ENCODE assay signal across 6 cellular contexts in genomic region chr3:50627407-50628051, GRCh38. TPM values are rescaled to one million over a fixed set of nuclear protein-coding genes. Genes with fewer than 3 reads are reported as not detected.
A peak's percentile ranks its signal among the peaks of the same experiment; 100 is the strongest.
DNase-seq lines count a peak whose midpoint lies in the region; ATAC-seq, FAIRE-seq and TF ChIP-seq lines count a peak whose summit lies in the region.

No MANE protein-coding gene starts in this region.

- peaks cover 16% of the 10 kb centered on the region for H3K4me1 ChIP-seq in HepG2 (ENCODE audit: insufficient read depth, low read length)
- H3K4me1 ChIP-seq in effector memory CD4-positive, alpha-beta T cell (ENCODE audit: control insufficient read depth, insufficient read depth, low read length, poor library complexity, severe bottlenecking) = peaks cover 52% of the 10 kb centered on the region

- DNase-seq in activated CD4-positive, alpha-beta T cell treated with anti-CD3 and anti-CD28 coated beads for 48 hours = peak; percentile 54
- no peak for DNase-seq in activated CD4-positive, alpha-beta T cell treated with anti-CD3 and anti-CD28 coated beads, Interleukin-2, amount 50 U/mL, for 4 hours
- no peak for DNase-seq in activated CD4-positive, alpha-beta T cell treated with anti-CD3 and anti-CD28 coated beads, Interleukin-2, amount 10 ng/mL, durations not matched to agents 7 days and 5 days
- DNase-seq in HepG2 (ENCODE audit: low spot score) = no peak
- DNase-seq in effector memory CD4-positive, alpha-beta T cell = no peak
- no peak for DNase-seq in stimulated activated naive CD4-positive, alpha-beta T cell treated with Interleukin-2 at 50 U/mL for 16 hours (lab: John Stamatoyannopoulos, UW)

- WGBS in HepG2 (ENCODE audit: low lambda C conversion rate) = 70% methylated on average over 4 of the region's 6 CpGs

- no peak overlapping the region for H3K27ac ChIP-seq in HepG2 (ENCODE audit: extremely low read length, insufficient read depth, low read length)
- no peak overlapping the region for H3K27ac ChIP-seq in effector memory CD4-positive, alpha-beta T cell (ENCODE audit: insufficient read depth, low read length, poor library complexity, severe bottlenecking)

- intact Hi-C loops in HepG2 (cut with micrococcal nuclease; ENCODE audit: unreplicated experiment) = no loop called here

- TF ChIP-seq CTCF in HepG2 (CRISPR knock-in tag; IDR thresholded peaks at IDR 0.05) = peak; percentile 49

- H3K4me3 ChIP-seq in HepG2 (replicated peaks in 1 of 3; ENCODE audit: insufficient read depth in 1 of 3, low read depth in 2 of 3, low read length in 3 of 3) = no peak overlapping the region
- no peak overlapping the region for H3K4me3 ChIP-seq in effector memory CD4-positive, alpha-beta T cell (ENCODE audit: insufficient read depth, low read depth, low read length, poor library complexity, severe bottlenecking)

- H3K27me3 ChIP-seq in HepG2 (ENCODE audit: control insufficient read depth in 1 of 2, insufficient read depth in 2 of 2, low read length in 2 of 2) = no peaks in the 10 kb centered on the region
- H3K27me3 ChIP-seq in effector memory CD4-positive, alpha-beta T cell (replicated peaks; ENCODE audit: control insufficient read depth, insufficient read depth, low read length, poor library complexity, severe bottlenecking) = no peaks in the 10 kb centered on the region

- no peaks in the 10 kb centered on the region for H4K20me1 ChIP-seq in HepG2 (ENCODE audit: insufficient read depth, low read length)

- in situ Hi-C loops in HepG2 (cut with HindIII; ENCODE audit: extremely low pct_ligation_motif_present, low pct_unique_long_range_greater_than_20kb) = no loop called here

- H3K9ac ChIP-seq in HepG2 (ENCODE audit: insufficient read depth, low read depth, low read length) = no peak overlapping the region

- BruUV-seq in HepG2 (replicated peaks; lab: Mats Ljungman, UMichigan) = no TSS peak

- TF ChIP-seq RAD21 in HepG2 (CRISPR knock-in tag; IDR thresholded peaks at IDR 0.05) = no peak

- peaks cover 97% of the 10 kb centered on the region for H3K4me1 Mint-ChIP-seq in activated CD4-positive, alpha-beta T cell treated with anti-CD3 and anti-CD28 coated beads, Interleukin-2, amount 10 ng/mL, durations not matched to agents 7 days and 5 days

- POLR2A ChIA-PET in activated CD4-positive, alpha-beta T cell treated with anti-CD3 and anti-CD28 coated beads, Interleukin-2, amount 10 ng/mL, durations not matched to agents 7 days and 5 days (lab: Charles Lee) = interaction anchor here (0.6 kb wide), 1 partner anchor 29 kb away, joined by 3 read pairs; no protein-coding TSS in a partner anchor
- POLR2A ChIA-PET in HepG2 (lab: Yijun Ruan, JAX) = no interaction called here

- H3K9me3 ChIP-seq in HepG2 (ENCODE audit: low read length) = no peaks in the 10 kb centered on the region
- H3K9me3 ChIP-seq in effector memory CD4-positive, alpha-beta T cell (ENCODE audit: control insufficient read depth, low read length) = no peaks in the 10 kb centered on the region

- ATAC-seq in HepG2 = peak; percentile 64

- no peak overlapping the region for H3K4me2 ChIP-seq in HepG2 (ENCODE audit: low read depth, low read length)

- CTCF ChIA-PET in activated CD4-positive, alpha-beta T cell treated with anti-CD3 and anti-CD28 coated beads, Interleukin-2, amount 10 ng/mL, durations not matched to agents 7 days and 5 days (lab: Charles Lee) = interaction anchor here (0.9 to 5.8 kb wide), 9 partner anchors 8 to 1346 kb away, joined by 3 to 33 read pairs (median 4); partner anchors contain the start of gene ABHD14B
- CTCF ChIA-PET in HepG2 (lab: Yijun Ruan, JAX; ENCODE audit: low intra/inter-chr PET ratio, low total read pairs) = no interaction called here

- H3K36me3 ChIP-seq in HepG2 (replicated peaks in 1 of 2; ENCODE audit: control insufficient read depth in 1 of 2, insufficient read depth in 2 of 2, low read length in 2 of 2) = peaks cover 3 to 15% of the 10 kb centered on the region in 2 experiments; a peak in 2 of 5 replicates
- H3K36me3 ChIP-seq in effector memory CD4-positive, alpha-beta T cell (ENCODE audit: control insufficient read depth, insufficient read depth, low read length) = no peaks in the 10 kb centered on the region

- H3K27ac Mint-ChIP-seq in activated CD4-positive, alpha-beta T cell treated with anti-CD3 and anti-CD28 coated beads, Interleukin-2, amount 10 ng/mL, durations not matched to agents 7 days and 5 days = peak overlapping the region; percentile 9

- H3K9me3 Mint-ChIP-seq in activated CD4-positive, alpha-beta T cell treated with anti-CD3 and anti-CD28 coated beads, Interleukin-2, amount 10 ng/mL, durations not matched to agents 7 days and 5 days = no peaks in the 10 kb centered on the region

- TF ChIP-seq EP300 in HepG2 (IDR thresholded peaks at IDR 0.05; ENCODE audit: low read depth in 2 of 2, low read length in 2 of 2) = no peak
- no peak for TF ChIP-seq EP300 in HepG2 (CRISPR knock-in tag; IDR thresholded peaks at IDR 0.05; ENCODE audit: borderline replicate concordance)

- TF ChIP-seq POLR2A in HepG2 (IDR thresholded peaks at IDR 0.05; ENCODE audit: insufficient read depth in 1 of 2, low read depth in 2 of 2, low read length in 2 of 2) = no peak

- H3K36me3 Mint-ChIP-seq in activated CD4-positive, alpha-beta T cell treated with anti-CD3 and anti-CD28 coated beads, Interleukin-2, amount 10 ng/mL, durations not matched to agents 7 days and 5 days (ENCODE audit: low read depth) = peaks cover 55% of the 10 kb centered on the region

- H3K4me3 Mint-ChIP-seq in activated CD4-positive, alpha-beta T cell treated with anti-CD3 and anti-CD28 coated beads, Interleukin-2, amount 10 ng/mL, durations not matched to agents 7 days and 5 days = no peak overlapping the region

- FAIRE-seq in HepG2 (lab: Jason Lieb, UNC) = no peak

- no peak overlapping the region for H2AFZ ChIP-seq in HepG2 (ENCODE audit: low read length)

- no peaks in the 10 kb centered on the region for H3K79me2 ChIP-seq in HepG2 (ENCODE audit: insufficient read depth, low read length)

- H3K27me3 Mint-ChIP-seq in activated CD4-positive, alpha-beta T cell treated with anti-CD3 and anti-CD28 coated beads, Interleukin-2, amount 10 ng/mL, durations not matched to agents 7 days and 5 days = no peaks in the 10 kb centered on the region

RNA-seq across cellular contexts. Expression of gene MAPKAPK3, which starts 10.6 kb away (rescaled TPM):
- 100 to 1,000 TPM; 135 to 140 TPM for total RNA-seq in activated CD4-positive, alpha-beta T cell treated with anti-CD3 and anti-CD28 coated beads, Interleukin-2, amount 10 ng/mL, durations not matched to agents 7 days and 5 days
- 41.2 and 48.5 TPM in 2 replicates for total RNA-seq in HepG2 (2016; rRNA removed; fragmentation: Illumina TruSeq; extraction: Trizol)
- 18.9 and 21.3 TPM in 2 replicates for total RNA-seq in HepG2 (2016; cell fraction: cytosol; rRNA removed; fragmentation: Illumina TruSeq; extraction: Trizol; ENCODE audit: low read depth)
- 40.5 and 43.9 TPM in 2 replicates for total RNA-seq in HepG2 (2016; cell fraction: insoluble cytoplasmic fraction; rRNA removed; fragmentation: Illumina TruSeq; extraction: Trizol)
- 51.7 and 60.5 TPM in 2 replicates for total RNA-seq in HepG2 (2016; cell fraction: membrane; rRNA removed; fragmentation: Illumina TruSeq; extraction: Trizol)
- 21.2 and 24.7 TPM in 2 replicates for total RNA-seq in HepG2 (2016; cell fraction: nucleus; rRNA removed; fragmentation: Illumina TruSeq; extraction: Trizol)
- 39.9 and 46.2 TPM in 2 replicates for polyA plus RNA-seq in HepG2 (2011; rRNA removed)
- 40.2 and 41.3 TPM in 2 replicates for polyA plus RNA-seq in HepG2 (2011; cell fraction: cytosol; rRNA removed)
- 23.0 and 28.1 TPM in 2 replicates for polyA plus RNA-seq in HepG2 (2011; cell fraction: nucleus; rRNA removed)
- 21.8 and 22.2 TPM in 2 replicates for polyA plus RNA-seq in HepG2 (2012)
- 23.5 and 31.3 TPM in 2 replicates for polyA plus RNA-seq in HepG2 (2016; cell fraction: cytosol; fragmentation: Illumina TruSeq; extraction: Trizol; ENCODE audit: low read depth)
- 53.8 and 56.3 TPM in 2 replicates for polyA plus RNA-seq in HepG2 (2016; cell fraction: insoluble cytoplasmic fraction; fragmentation: Illumina TruSeq; extraction: Trizol; ENCODE audit: low read depth)
- 50.2 and 54.3 TPM in 2 replicates for polyA plus RNA-seq in HepG2 (2016; cell fraction: membrane; fragmentation: Illumina TruSeq; extraction: Trizol; ENCODE audit: low read depth)
- polyA plus RNA-seq in HepG2 (2016; cell fraction: nucleus; fragmentation: Illumina TruSeq; extraction: Trizol; ENCODE audit: insufficient read depth, low read depth) = 31.0 and 31.6 TPM in 2 replicates
- polyA minus RNA-seq in HepG2 (2011; rRNA and poly(A)+ RNA removed; ENCODE audit: low replicate concordance) = 48.5 and 89.7 TPM in 2 replicates
- polyA minus RNA-seq in HepG2 (2011; cell fraction: cytosol; rRNA and poly(A)+ RNA removed) = 15.7 and 16.5 TPM in 2 replicates
- 13.4 and 16.9 TPM in 2 replicates for polyA minus RNA-seq in HepG2 (2011; cell fraction: nucleus; rRNA and poly(A)+ RNA removed)

RNA-seq across cellular contexts. Expression of gene CISH, which starts 16.0 kb away (rescaled TPM):
- total RNA-seq in activated CD4-positive, alpha-beta T cell treated with anti-CD3 and anti-CD28 coated beads, Interleukin-2, amount 10 ng/mL, durations not matched to agents 7 days and 5 days = 100 to 1,000 TPM; 300 to 308 TPM
- 0.73 and 0.91 TPM in 2 replicates for total RNA-seq in HepG2 (2016; rRNA removed; fragmentation: Illumina TruSeq; extraction: Trizol)
- total RNA-seq in HepG2 (2016; cell fraction: cytosol; rRNA removed; fragmentation: Illumina TruSeq; extraction: Trizol; ENCODE audit: low read depth) = 0.20 and 0.44 TPM in 2 replicates
- 0.82 and 1.2 TPM in 2 replicates for total RNA-seq in HepG2 (2016; cell fraction: insoluble cytoplasmic fraction; rRNA removed; fragmentation: Illumina TruSeq; extraction: Trizol)
- 1.2 and 1.4 TPM in 2 replicates for total RNA-seq in HepG2 (2016; cell fraction: membrane; rRNA removed; fragmentation: Illumina TruSeq; extraction: Trizol)
- total RNA-seq in HepG2 (2016; cell fraction: nucleus; rRNA removed; fragmentation: Illumina TruSeq; extraction: Trizol) = 0.81 and 0.85 TPM in 2 replicates
- 1.5 and 2.8 TPM in 2 replicates for polyA plus RNA-seq in HepG2 (2011; rRNA removed)
- polyA plus RNA-seq in HepG2 (2011; cell fraction: cytosol; rRNA removed) = 1.5 and 1.7 TPM in 2 replicates
- 4.4 and 7.4 TPM in 2 replicates for polyA plus RNA-seq in HepG2 (2011; cell fraction: nucleus; rRNA removed)
- 2.1 and 2.9 TPM in 2 replicates for polyA plus RNA-seq in HepG2 (2012)
- 0.21 and 0.27 TPM in 2 replicates for polyA plus RNA-seq in HepG2 (2016; cell fraction: cytosol; fragmentation: Illumina TruSeq; extraction: Trizol; ENCODE audit: low read depth)
- polyA plus RNA-seq in HepG2 (2016; cell fraction: insoluble cytoplasmic fraction; fragmentation: Illumina TruSeq; extraction: Trizol; ENCODE audit: low read depth) = 1.9 and 2.2 TPM in 2 replicates
- polyA plus RNA-seq in HepG2 (2016; cell fraction: membrane; fragmentation: Illumina TruSeq; extraction: Trizol; ENCODE audit: low read depth) = 0.84 and 1.0 TPM in 2 replicates
- polyA plus RNA-seq in HepG2 (2016; cell fraction: nucleus; fragmentation: Illumina TruSeq; extraction: Trizol; ENCODE audit: insufficient read depth, low read depth) = 1.9 and 3.2 TPM in 2 replicates
- polyA minus RNA-seq in HepG2 (2011; rRNA and poly(A)+ RNA removed; ENCODE audit: low replicate concordance) = 1.9 and 6.3 TPM in 2 replicates
- 1.6 and 2.8 TPM in 2 replicates for polyA minus RNA-seq in HepG2 (2011; cell fraction: cytosol; rRNA and poly(A)+ RNA removed)
- 2.6 and 4.6 TPM in 2 replicates for polyA minus RNA-seq in HepG2 (2011; cell fraction: nucleus; rRNA and poly(A)+ RNA removed)

RNA-seq across cellular contexts. Expression of gene DOCK3, which starts 47.2 kb away (rescaled TPM):
- total RNA-seq in activated CD4-positive, alpha-beta T cell treated with anti-CD3 and anti-CD28 coated beads, Interleukin-2, amount 10 ng/mL, durations not matched to agents 7 days and 5 days = 1 to 10 TPM in 1 of 2 experiments, under 1 TPM in 1; 1.00 to 1.1 TPM
- not detected in 2 replicates for total RNA-seq in HepG2 (2016; rRNA removed; fragmentation: Illumina TruSeq; extraction: Trizol)
- total RNA-seq in HepG2 (2016; cell fraction: cytosol; rRNA removed; fragmentation: Illumina TruSeq; extraction: Trizol; ENCODE audit: low read depth) = not detected in 2 replicates
- 0.03 TPM in 1 of 2 replicates, not detected in the other for total RNA-seq in HepG2 (2016; cell fraction: insoluble cytoplasmic fraction; rRNA removed; fragmentation: Illumina TruSeq; extraction: Trizol)
- total RNA-seq in HepG2 (2016; cell fraction: membrane; rRNA removed; fragmentation: Illumina TruSeq; extraction: Trizol) = not detected in 2 replicates
- total RNA-seq in HepG2 (2016; cell fraction: nucleus; rRNA removed; fragmentation: Illumina TruSeq; extraction: Trizol) = not detected in 2 replicates
- polyA plus RNA-seq in HepG2 (2011; rRNA removed) = not detected in 2 replicates
- polyA plus RNA-seq in HepG2 (2011; cell fraction: cytosol; rRNA removed) = under 0.01 TPM in 1 of 2 replicates, not detected in the other
- polyA plus RNA-seq in HepG2 (2011; cell fraction: nucleus; rRNA removed) = 0.02 TPM in 1 of 2 replicates, not detected in the other
- 0.01 and 0.04 TPM in 2 replicates for polyA plus RNA-seq in HepG2 (2012)
- 0.01 TPM in 1 of 2 replicates, not detected in the other for polyA plus RNA-seq in HepG2 (2016; cell fraction: cytosol; fragmentation: Illumina TruSeq; extraction: Trizol; ENCODE audit: low read depth)
- polyA plus RNA-seq in HepG2 (2016; cell fraction: insoluble cytoplasmic fraction; fragmentation: Illumina TruSeq; extraction: Trizol; ENCODE audit: low read depth) = not detected in 2 replicates
- not detected in 2 replicates for polyA plus RNA-seq in HepG2 (2016; cell fraction: membrane; fragmentation: Illumina TruSeq; extraction: Trizol; ENCODE audit: low read depth)
- polyA plus RNA-seq in HepG2 (2016; cell fraction: nucleus; fragmentation: Illumina TruSeq; extraction: Trizol; ENCODE audit: insufficient read depth, low read depth) = not detected in 2 replicates
- polyA minus RNA-seq in HepG2 (2011; rRNA and poly(A)+ RNA removed; ENCODE audit: low replicate concordance) = 0.63 TPM in 1 of 2 replicates, not detected in the other
- polyA minus RNA-seq in HepG2 (2011; cell fraction: cytosol; rRNA and poly(A)+ RNA removed) = not detected in 2 replicates
- under 0.01 TPM in 1 of 2 replicates, not detected in the other for polyA minus RNA-seq in HepG2 (2011; cell fraction: nucleus; rRNA and poly(A)+ RNA removed)

RNA-seq across cellular contexts. Expression of gene HEMK1, which starts 58.2 kb away (rescaled TPM):
- total RNA-seq in activated CD4-positive, alpha-beta T cell treated with anti-CD3 and anti-CD28 coated beads, Interleukin-2, amount 10 ng/mL, durations not matched to agents 7 days and 5 days = 10 to 100 TPM; 42.3 to 49.0 TPM
- 6.3 and 9.8 TPM in 2 replicates for total RNA-seq in HepG2 (2016; rRNA removed; fragmentation: Illumina TruSeq; extraction: Trizol)
- 3.3 and 3.8 TPM in 2 replicates for total RNA-seq in HepG2 (2016; cell fraction: cytosol; rRNA removed; fragmentation: Illumina TruSeq; extraction: Trizol; ENCODE audit: low read depth)
- 4.7 and 8.7 TPM in 2 replicates for total RNA-seq in HepG2 (2016; cell fraction: insoluble cytoplasmic fraction; rRNA removed; fragmentation: Illumina TruSeq; extraction: Trizol)
- 6.7 and 7.4 TPM in 2 replicates for total RNA-seq in HepG2 (2016; cell fraction: membrane; rRNA removed; fragmentation: Illumina TruSeq; extraction: Trizol)
- total RNA-seq in HepG2 (2016; cell fraction: nucleus; rRNA removed; fragmentation: Illumina TruSeq; extraction: Trizol) = 10.1 and 13.3 TPM in 2 replicates
- polyA plus RNA-seq in HepG2 (2011; rRNA removed) = 12.6 and 16.2 TPM in 2 replicates
- 6.7 and 8.8 TPM in 2 replicates for polyA plus RNA-seq in HepG2 (2011; cell fraction: cytosol; rRNA removed)
- polyA plus RNA-seq in HepG2 (2011; cell fraction: nucleus; rRNA removed) = 54.5 and 63.4 TPM in 2 replicates
- 7.1 and 8.2 TPM in 2 replicates for polyA plus RNA-seq in HepG2 (2012)
- 4.2 and 5.6 TPM in 2 replicates for polyA plus RNA-seq in HepG2 (2016; cell fraction: cytosol; fragmentation: Illumina TruSeq; extraction: Trizol; ENCODE audit: low read depth)
- polyA plus RNA-seq in HepG2 (2016; cell fraction: insoluble cytoplasmic fraction; fragmentation: Illumina TruSeq; extraction: Trizol; ENCODE audit: low read depth) = 3.7 and 6.3 TPM in 2 replicates
- polyA plus RNA-seq in HepG2 (2016; cell fraction: membrane; fragmentation: Illumina TruSeq; extraction: Trizol; ENCODE audit: low read depth) = 4.9 TPM in 2 replicates
- 20.5 and 21.1 TPM in 2 replicates for polyA plus RNA-seq in HepG2 (2016; cell fraction: nucleus; fragmentation: Illumina TruSeq; extraction: Trizol; ENCODE audit: insufficient read depth, low read depth)
- 15.2 and 19.7 TPM in 2 replicates for polyA minus RNA-seq in HepG2 (2011; rRNA and poly(A)+ RNA removed; ENCODE audit: low replicate concordance)
- polyA minus RNA-seq in HepG2 (2011; cell fraction: cytosol; rRNA and poly(A)+ RNA removed) = 2.2 and 4.5 TPM in 2 replicates
- polyA minus RNA-seq in HepG2 (2011; cell fraction: nucleus; rRNA and poly(A)+ RNA removed) = 25.0 and 25.6 TPM in 2 replicates

RNA-seq across cellular contexts. Expression of gene C3orf18, which starts 60.0 kb away (rescaled TPM):
- total RNA-seq in activated CD4-positive, alpha-beta T cell treated with anti-CD3 and anti-CD28 coated beads, Interleukin-2, amount 10 ng/mL, durations not matched to agents 7 days and 5 days = 10 to 100 TPM; 29.0 to 33.9 TPM
- total RNA-seq in HepG2 (2016; rRNA removed; fragmentation: Illumina TruSeq; extraction: Trizol) = 1.2 and 1.6 TPM in 2 replicates
- 1.2 and 1.5 TPM in 2 replicates for total RNA-seq in HepG2 (2016; cell fraction: cytosol; rRNA removed; fragmentation: Illumina TruSeq; extraction: Trizol; ENCODE audit: low read depth)
- total RNA-seq in HepG2 (2016; cell fraction: insoluble cytoplasmic fraction; rRNA removed; fragmentation: Illumina TruSeq; extraction: Trizol) = 0.88 and 1.5 TPM in 2 replicates
- 2.2 and 3.1 TPM in 2 replicates for total RNA-seq in HepG2 (2016; cell fraction: membrane; rRNA removed; fragmentation: Illumina TruSeq; extraction: Trizol)
- total RNA-seq in HepG2 (2016; cell fraction: nucleus; rRNA removed; fragmentation: Illumina TruSeq; extraction: Trizol) = 0.97 and 1.1 TPM in 2 replicates
- 4.6 and 4.8 TPM in 2 replicates for polyA plus RNA-seq in HepG2 (2011; rRNA removed)
- polyA plus RNA-seq in HepG2 (2011; cell fraction: cytosol; rRNA removed) = 3.8 and 4.2 TPM in 2 replicates
- polyA plus RNA-seq in HepG2 (2011; cell fraction: nucleus; rRNA removed) = 8.1 and 8.7 TPM in 2 replicates
- 1.7 and 1.8 TPM in 2 replicates for polyA plus RNA-seq in HepG2 (2012)
- polyA plus RNA-seq in HepG2 (2016; cell fraction: cytosol; fragmentation: Illumina TruSeq; extraction: Trizol; ENCODE audit: low read depth) = 1.5 and 1.8 TPM in 2 replicates
- polyA plus RNA-seq in HepG2 (2016; cell fraction: insoluble cytoplasmic fraction; fragmentation: Illumina TruSeq; extraction: Trizol; ENCODE audit: low read depth) = 0.85 and 1.2 TPM in 2 replicates
- polyA plus RNA-seq in HepG2 (2016; cell fraction: membrane; fragmentation: Illumina TruSeq; extraction: Trizol; ENCODE audit: low read depth) = 2.3 and 2.4 TPM in 2 replicates
- 1.6 and 2.3 TPM in 2 replicates for polyA plus RNA-seq in HepG2 (2016; cell fraction: nucleus; fragmentation: Illumina TruSeq; extraction: Trizol; ENCODE audit: insufficient read depth, low read depth)
- polyA minus RNA-seq in HepG2 (2011; rRNA and poly(A)+ RNA removed; ENCODE audit: low replicate concordance) = 6.2 and 6.4 TPM in 2 replicates
- polyA minus RNA-seq in HepG2 (2011; cell fraction: cytosol; rRNA and poly(A)+ RNA removed) = 1.5 and 2.3 TPM in 2 replicates
- 1.8 and 3.5 TPM in 2 replicates for polyA minus RNA-seq in HepG2 (2011; cell fraction: nucleus; rRNA and poly(A)+ RNA removed)

Comparison
In these comparisons a context has a peak if more than half of its experiments do, and no peak if none do; other contexts are left out.
1. RNA of gene CISH, which starts 16.0 kb away (total RNA-seq): 300 to 308 TPM in activated CD4-positive, alpha-beta T cell treated with anti-CD3 and anti-CD28 coated beads, Interleukin-2, amount 10 ng/mL, durations not matched to agents 7 days and 5 days; 0.20 to 1.4 TPM in HepG2; every median in the first group is over 100 times any median in the second.